In the genomic region with DNA sequence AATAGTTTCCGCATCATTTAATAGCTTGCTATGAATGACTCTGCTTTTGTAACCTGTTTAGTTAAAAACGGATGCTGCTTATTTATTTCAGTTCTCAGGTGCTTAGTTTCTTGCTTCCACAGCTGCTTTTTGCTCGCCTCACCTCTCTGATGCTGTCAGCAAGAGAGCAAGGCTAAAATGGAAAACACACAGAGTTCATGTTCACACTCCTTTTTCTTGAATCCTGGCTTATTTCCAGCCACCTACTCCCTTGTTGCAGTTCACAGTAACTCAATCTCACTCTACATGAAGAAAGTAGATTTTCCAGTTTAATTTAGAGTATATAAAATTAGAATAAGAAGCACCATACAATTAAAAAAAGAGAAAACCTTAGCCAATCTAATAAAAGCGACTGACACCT, we compare ENCODE assay signal across 25 cellular contexts.
"Had no signal": no experiment of that assay in that cellular context is flagged by ENCODE, and none has a peak within 500 bp of the region (broad histone marks: within the 10 kb centered on the region; RNA-seq: fewer than 3 reads in every experiment).

No MANE protein-coding gene starts in this region.

- H3K4me1 ChIP-seq: body of pancreas, foreskin keratinocyte, lower lobe of right lung, neural progenitor cell, spleen, upper lobe of right lung had no signal

- FAIRE-seq: kidney, TTC549 had no signal

- DNase-seq: activated CD4-positive, alpha-beta T cell treated with anti-CD3 and anti-CD28 coated beads, Interleukin-2, amount 10 ng/mL, durations not matched to agents 7 days and 5 days; activated CD4-positive, CD25-positive, alpha-beta regulatory T cell treated with anti-CD3 and anti-CD28 coated beads, Interleukin-2, amount 50 U/mL, for 72 hours; activated CD8-positive, alpha-beta memory T cell treated with anti-CD3 and anti-CD28 coated beads, Interleukin-2, amount 10 ng/mL, durations not matched to agents 7 days and 5 days; activated CD8-positive, alpha-beta T cell treated with anti-CD3 and anti-CD28 coated beads for 36 hours; activated effector memory CD4-positive, alpha-beta T cell treated with anti-CD3 and anti-CD28 coated beads, Interleukin-2, amount 50 U/mL, for 16 hours; activated naive CD4-positive, alpha-beta T cell treated with anti-CD3 and anti-CD28 coated beads, Interleukin-2, amount 10 ng/mL, durations not matched to agents 7 days and 5 days; activated T-cell treated with anti-CD3 and anti-CD28 coated beads for 4 hours; amygdala; body of pancreas; dermis blood vessel endothelial cell; effector CD8-positive, alpha-beta T cell; erythroblast; foreskin keratinocyte; kidney; lower lobe of right lung; mesendoderm; naive B cell; spleen; stimulated activated CD4-positive, alpha-beta T cell treated with anti-CD3 and anti-CD28 coated beads, Interleukin-4, amount 100 ng/mL, for 24 hours; stimulated activated naive CD4-positive, alpha-beta T cell treated with Interleukin-2 at 50 U/mL for 16 hours; upper lobe of right lung; WERI-Rb-1 had no signal

- H3K9me3 ChIP-seq: body of pancreas, lower lobe of right lung, spleen, thoracic aorta, upper lobe of right lung had no signal

- H3K4me3 ChIP-seq: body of pancreas, lower lobe of right lung, neural progenitor cell, spleen, thoracic aorta, upper lobe of right lung had no signal

- H3K27ac ChIP-seq: body of pancreas, foreskin keratinocyte, lower lobe of right lung, neural progenitor cell, spleen, thoracic aorta, upper lobe of right lung, WERI-Rb-1 had no signal

- H3K36me3 ChIP-seq: lower lobe of right lung, neural progenitor cell, spleen, thoracic aorta, upper lobe of right lung, WERI-Rb-1 had no signal

- H3K27me3 ChIP-seq: body of pancreas, foreskin keratinocyte, neural progenitor cell, spleen, upper lobe of right lung had no signal

- ATAC-seq: activated CD8-positive, alpha-beta memory T cell treated with anti-CD3 and anti-CD28 coated beads, Interleukin-2, amount 10 ng/mL, durations not matched to agents 7 days and 5 days; activated CD8-positive, alpha-beta T cell treated with anti-CD3 and anti-CD28 coated beads for 36 hours; body of pancreas; foreskin keratinocyte; lower lobe of right lung; upper lobe of right lung had no signal
